24 cellular contexts compared by ENCODE assay signal in the genomic region with DNA sequence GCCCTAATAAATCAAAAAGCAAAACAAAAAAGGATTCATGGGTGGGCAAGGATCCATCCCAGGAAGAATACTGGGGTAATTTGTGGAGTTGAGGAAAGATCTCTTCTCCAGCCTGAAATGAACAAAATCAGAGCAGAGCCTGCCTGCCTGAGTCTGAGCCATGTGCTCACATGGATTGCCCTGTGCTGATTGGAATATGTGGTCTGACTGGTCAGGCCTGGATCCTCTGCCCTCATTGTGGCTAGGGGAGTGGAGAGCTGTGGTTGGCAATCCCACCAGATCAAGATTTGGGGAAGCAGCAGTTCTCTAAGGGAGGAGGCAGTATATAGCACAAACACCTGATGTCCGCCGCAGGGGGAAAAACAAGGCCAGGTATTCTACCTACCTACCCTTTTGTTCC. TPM values are rescaled to one million over a fixed set of nuclear protein-coding genes. Genes with fewer than 3 reads are reported as not detected.
DNase-seq lines count a peak whose midpoint lies in the region; TF ChIP-seq lines count a peak whose summit lies in the region.
"Had no signal": no experiment of that assay in that cellular context is flagged by ENCODE, and none has a peak within 500 bp of the region (broad histone marks: within the 10 kb centered on the region; RNA-seq: fewer than 3 reads in every experiment).

No MANE protein-coding gene starts in this region.

- no peak overlapping the region for H2AFZ ChIP-seq in smooth muscle cell (ENCODE audit: low read depth)
- no peak overlapping the region for H2AFZ ChIP-seq in Karpas-422 (ENCODE audit: low read length)

- H3K9me3 Mint-ChIP-seq in activated CD4-positive, alpha-beta T cell treated with anti-CD3 and anti-CD28 coated beads, Interleukin-2, amount 10 ng/mL, durations not matched to agents 7 days and 5 days: no peaks in the 10 kb centered on the region
- H3K9me3 Mint-ChIP-seq: CD14-positive monocyte; CD4-positive, alpha-beta memory T cell; CD4-positive, CD25-positive, alpha-beta regulatory T cell; CD8-positive, alpha-beta memory T cell had no signal

- H3K4me2 ChIP-seq in smooth muscle cell (no peak overlapping the region), Karpas-422 (ENCODE audit: low read depth, low read length, poor library complexity, severe bottlenecking) (no peak overlapping the region)
- H3K4me2 ChIP-seq: BLaER1 had no signal

- 100% methylated on average over 2 of the region's 2 CpGs for WGBS in smooth muscle cell (ENCODE audit: low lambda C conversion rate)

- H3K27me3 ChIP-seq in smooth muscle cell (ENCODE audit: low read depth) (no peaks in the 10 kb centered on the region), Karpas-422 (ENCODE audit: low read length) (no peaks in the 10 kb centered on the region)
- H3K27me3 ChIP-seq: BE2C, BLaER1 had no signal

- no peaks in the 10 kb centered on the region for H3K27me3 Mint-ChIP-seq in activated CD4-positive, alpha-beta T cell treated with anti-CD3 and anti-CD28 coated beads, Interleukin-2, amount 10 ng/mL, durations not matched to agents 7 days and 5 days
- H3K27me3 Mint-ChIP-seq: CD4-positive, alpha-beta memory T cell; CD4-positive, CD25-positive, alpha-beta regulatory T cell; CD8-positive, alpha-beta memory T cell had no signal

- H4K20me1 ChIP-seq in smooth muscle cell (ENCODE audit: low read depth) (no peaks in the 10 kb centered on the region), Karpas-422 (ENCODE audit: insufficient read depth, low read depth, low read length) (no peaks in the 10 kb centered on the region)
- H4K20me1 ChIP-seq: BLaER1 had no signal

- H3K27ac ChIP-seq in smooth muscle cell (ENCODE audit: low read depth) (no peak overlapping the region), Karpas-422 (ENCODE audit: low read length) (no peak overlapping the region)
- H3K27ac ChIP-seq: BLaER1 had no signal

- no peak overlapping the region for H3K27ac Mint-ChIP-seq in activated CD4-positive, alpha-beta T cell treated with anti-CD3 and anti-CD28 coated beads, Interleukin-2, amount 10 ng/mL, durations not matched to agents 7 days and 5 days
- H3K27ac Mint-ChIP-seq: CD4-positive, alpha-beta memory T cell; CD4-positive, CD25-positive, alpha-beta regulatory T cell; CD8-positive, alpha-beta memory T cell had no signal

- H3K36me3 ChIP-seq in smooth muscle cell (ENCODE audit: low read depth) (no peaks in the 10 kb centered on the region), Karpas-422 (ENCODE audit: insufficient read depth, low read length) (no peaks in the 10 kb centered on the region)
- H3K36me3 ChIP-seq: BE2C, BLaER1 had no signal

- H3K4me1 ChIP-seq in smooth muscle cell (ENCODE audit: low read depth) (no peaks in the 10 kb centered on the region), Karpas-422 (ENCODE audit: low read length) (no peaks in the 10 kb centered on the region)
- H3K4me1 ChIP-seq: BE2C, BLaER1 had no signal

- H3K9me3 ChIP-seq in smooth muscle cell (replicated peaks; ENCODE audit: low read depth) (no peaks in the 10 kb centered on the region), Karpas-422 (ENCODE audit: low read length) (no peaks in the 10 kb centered on the region)
- H3K9me3 ChIP-seq: BE2C, BLaER1 had no signal

- POLR2A ChIA-PET in activated CD4-positive, alpha-beta T cell treated with anti-CD3 and anti-CD28 coated beads, Interleukin-2, amount 10 ng/mL, durations not matched to agents 7 days and 5 days (lab: Charles Lee): no interaction called here

- no peak overlapping the region for H3K4me3 ChIP-seq in smooth muscle cell
- H3K4me3 ChIP-seq in Karpas-422 (ENCODE audit: low read length): no peak overlapping the region
- H3K4me3 ChIP-seq: BLaER1, GM12878 had no signal

- peaks cover 9% of the 10 kb centered on the region for H3K36me3 Mint-ChIP-seq in activated CD4-positive, alpha-beta T cell treated with anti-CD3 and anti-CD28 coated beads, Interleukin-2, amount 10 ng/mL, durations not matched to agents 7 days and 5 days (ENCODE audit: low read depth)

- TF ChIP-seq CTCF in smooth muscle cell (IDR thresholded peaks at IDR 0.05; ENCODE audit: borderline replicate concordance, insufficient read depth, poor library complexity, severe bottlenecking): no peak

- H3K4me3 Mint-ChIP-seq in activated CD4-positive, alpha-beta T cell treated with anti-CD3 and anti-CD28 coated beads, Interleukin-2, amount 10 ng/mL, durations not matched to agents 7 days and 5 days: no peak overlapping the region
- H3K4me3 Mint-ChIP-seq: CD14-positive monocyte; CD4-positive, alpha-beta memory T cell; CD4-positive, CD25-positive, alpha-beta regulatory T cell; CD8-positive, alpha-beta memory T cell had no signal

- DNase-seq in OCI-M1 (lab: John Stamatoyannopoulos, UW) (peak; percentile 37), myocyte (ENCODE audit: low read depth) (peak; percentile 30), smooth muscle cell (lab: John Stamatoyannopoulos, UW; ENCODE audit: unreplicated experiment) (no peak), Karpas-422 (no peak), GM19240 (ENCODE audit: insufficient read length, low spot score) (no peak)
- DNase-seq in activated CD4-positive, alpha-beta T cell treated with anti-CD3 and anti-CD28 coated beads, Interleukin-2, amount 10 ng/mL, durations not matched to agents 7 days and 5 days: no peak
- DNase-seq: 8988T; ACHN; BE2C; C1 segment of cervical spinal cord; CD4-positive, alpha-beta memory T cell; CD4-positive, CD25-positive, alpha-beta regulatory T cell; CD8-positive, alpha-beta memory T cell; COR-L47; DMS 273 treated with DMSO at 0.1 percent for 48 hours; DMS153; DMS53; DMS79; DND-41; EL; GDM1 had no signal

- H3K79me2 ChIP-seq in smooth muscle cell (ENCODE audit: low read depth) (peaks cover 4% of the 10 kb centered on the region), Karpas-422 (ENCODE audit: low read length) (no peaks in the 10 kb centered on the region)

- CTCF ChIA-PET in activated CD4-positive, alpha-beta T cell treated with anti-CD3 and anti-CD28 coated beads, Interleukin-2, amount 10 ng/mL, durations not matched to agents 7 days and 5 days (lab: Charles Lee): no interaction called here

- H3K9ac ChIP-seq in smooth muscle cell (ENCODE audit: low read depth) (peak overlapping the region; percentile 11), Karpas-422 (ENCODE audit: low read length) (no peak overlapping the region)
- H3K9ac ChIP-seq: BLaER1 had no signal

- H3K4me1 Mint-ChIP-seq in activated CD4-positive, alpha-beta T cell treated with anti-CD3 and anti-CD28 coated beads, Interleukin-2, amount 10 ng/mL, durations not matched to agents 7 days and 5 days: peaks cover 9% of the 10 kb centered on the region

- no peaks in the 10 kb centered on the region for H3K9me2 ChIP-seq in Karpas-422 (replicated peaks; ENCODE audit: insufficient read depth, low read length)

- H3F3A ChIP-seq in smooth muscle cell (ENCODE audit: low read depth): no peaks in the 10 kb centered on the region

RNA-seq across cellular contexts. Expression of a gene that starts 6.8 kb away (rescaled TPM):
- total RNA-seq in myocyte: 16.3 TPM in 2 replicates
- polyA plus RNA-seq in myocyte (2012): 14.0 TPM
- 5.6 and 7.8 TPM in 2 replicates for total RNA-seq in smooth muscle cell
- polyA plus RNA-seq in smooth muscle cell: 8.4 and 9.0 TPM in 2 replicates
- 0.93 and 3.1 TPM in 2 replicates for total RNA-seq in Karpas-422 (2014; rRNA removed; shearing (Covaris generic); ENCODE audit: low replicate concordance)
- 1 to 10 TPM; 7.3 to 7.5 TPM for total RNA-seq in activated CD4-positive, alpha-beta T cell treated with anti-CD3 and anti-CD28 coated beads, Interleukin-2, amount 10 ng/mL, durations not matched to agents 7 days and 5 days

Comparison
In these comparisons a context has a peak if more than half of its experiments do, and no peak if none do; other contexts are left out.
1. DNase-seq: peak in OCI-M1 (single experiment) and myocyte (single experiment); none in smooth muscle cell (single experiment), Karpas-422 (single experiment), GM19240 (single experiment) and activated CD4-positive, alpha-beta T cell treated with anti-CD3 and anti-CD28 coated beads, Interleukin-2, amount 10 ng/mL, durations not matched to agents 7 days and 5 days (single experiment).